Comparison of ENCODE assay signal across 10 cellular contexts in the genomic region with DNA sequence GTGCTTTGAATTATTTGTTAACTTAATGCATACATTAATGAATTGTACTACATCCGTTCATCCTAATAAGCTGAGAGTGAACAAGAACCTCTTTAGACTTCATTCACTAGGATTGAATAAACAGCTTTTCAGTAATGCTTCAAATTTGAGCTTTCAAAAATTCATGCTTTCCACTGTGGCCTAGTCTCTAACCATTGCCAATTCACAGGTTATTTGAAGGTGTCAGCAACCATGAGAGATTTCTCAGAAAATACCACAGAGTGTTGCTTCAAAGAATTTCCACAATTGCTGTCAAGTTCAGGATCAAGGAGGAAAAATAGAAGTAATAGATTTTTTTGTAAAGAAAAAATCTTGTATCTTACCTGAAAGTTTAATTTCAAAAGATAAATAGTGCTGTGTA.
A peak's percentile ranks its signal among the peaks of the same experiment; 100 is the strongest.
DNase-seq lines count a peak whose midpoint lies in the region; ATAC-seq and TF ChIP-seq lines count a peak whose summit lies in the region.
"Had no signal": no experiment of that assay in that cellular context is flagged by ENCODE, and none has a peak within 500 bp of the region (broad histone marks: within the 10 kb centered on the region; RNA-seq: fewer than 3 reads in every experiment).

No MANE protein-coding gene starts in this region.

- peaks cover 8% of the 10 kb centered on the region for H3K36me3 Mint-ChIP-seq in activated naive CD8-positive, alpha-beta T cell treated with anti-CD3 and anti-CD28 coated beads, Interleukin-2, amount 10 ng/mL, durations not matched to agents 7 days and 5 days
- peaks cover 20% of the 10 kb centered on the region for H3K36me3 Mint-ChIP-seq in activated naive CD8-positive, alpha-beta T cell treated with anti-CD3 and anti-CD28 coated beads for 36 hours
- H3K36me3 Mint-ChIP-seq in immature natural killer cell (peaks cover 0 to 15% (median 0%) of the 10 kb centered on the region in 3 donors), natural killer cell (no peaks in the 10 kb centered on the region)

- TF ChIP-seq CTCF in natural killer cell (IDR thresholded peaks at IDR 0.05): no peak

- H3K4me1 Mint-ChIP-seq in activated naive CD8-positive, alpha-beta T cell treated with anti-CD3 and anti-CD28 coated beads, Interleukin-2, amount 10 ng/mL, durations not matched to agents 7 days and 5 days: peaks cover 29% of the 10 kb centered on the region
- H3K4me1 Mint-ChIP-seq in activated naive CD8-positive, alpha-beta T cell treated with anti-CD3 and anti-CD28 coated beads for 36 hours: peaks cover 20% of the 10 kb centered on the region
- H3K4me1 Mint-ChIP-seq in immature natural killer cell: peaks cover 40 to 51% of the 10 kb centered on the region in 2 donors
- H3K4me1 Mint-ChIP-seq in natural killer cell: peaks cover 37 to 38% of the 10 kb centered on the region in 2 donors

- peak overlapping the region; percentile 31 for H3K27ac Mint-ChIP-seq in activated naive CD8-positive, alpha-beta T cell treated with anti-CD3 and anti-CD28 coated beads, Interleukin-2, amount 10 ng/mL, durations not matched to agents 7 days and 5 days
- no peak overlapping the region for H3K27ac Mint-ChIP-seq in activated naive CD8-positive, alpha-beta T cell treated with anti-CD3 and anti-CD28 coated beads for 36 hours
- H3K27ac Mint-ChIP-seq in immature natural killer cell: peak overlapping the region; percentile 68 to 89 (median 80)
- peak overlapping the region; percentile 59 to 81 for H3K27ac Mint-ChIP-seq in natural killer cell

- DNase-seq in activated naive CD8-positive, alpha-beta T cell treated with anti-CD3 and anti-CD28 coated beads, Interleukin-2, amount 10 ng/mL, durations not matched to agents 7 days and 5 days: no peak
- DNase-seq in activated naive CD8-positive, alpha-beta T cell treated with anti-CD3 and anti-CD28 coated beads for 36 hours: no peak
- DNase-seq in immature natural killer cell (peak in 2 of 3 donors; percentile 10 to 12), natural killer cell (no peak), NCI-H69 (lab: John Stamatoyannopoulos, UW) (no peak)
- no peak for DNase-seq in stimulated activated CD4-positive, alpha-beta T cell treated with anti-CD3 and anti-CD28 coated beads, Interleukin-2, amount 100 ng/mL, for 48 hours
- DNase-seq: ACHN; Caco-2; CD4-positive, alpha-beta T cell had no signal

- intact Hi-C loops in natural killer cell (cut with micrococcal nuclease): no loop called here

- no peaks in the 10 kb centered on the region for H3K27me3 Mint-ChIP-seq in activated naive CD8-positive, alpha-beta T cell treated with anti-CD3 and anti-CD28 coated beads, Interleukin-2, amount 10 ng/mL, durations not matched to agents 7 days and 5 days
- H3K27me3 Mint-ChIP-seq in activated naive CD8-positive, alpha-beta T cell treated with anti-CD3 and anti-CD28 coated beads for 36 hours: no peaks in the 10 kb centered on the region
- H3K27me3 Mint-ChIP-seq in immature natural killer cell (ENCODE audit: low read depth in 3 of 3) (no peaks in the 10 kb centered on the region), natural killer cell (ENCODE audit: low read depth in 2 of 2) (no peaks in the 10 kb centered on the region)
- H3K27me3 Mint-ChIP-seq: CD4-positive, alpha-beta T cell had no signal

- ATAC-seq in activated naive CD8-positive, alpha-beta T cell treated with anti-CD3 and anti-CD28 coated beads, Interleukin-2, amount 10 ng/mL, durations not matched to agents 7 days and 5 days (ENCODE audit: low read depth): peak; percentile 74
- ATAC-seq in natural killer cell (peak; percentile 31 to 72 (median 64)), HG02970 (IDR thresholded peaks at IDR 0.05; ENCODE audit: low FRiP score, unreplicated experiment) (no peak)

- POLR2A ChIA-PET in activated naive CD8-positive, alpha-beta T cell treated with anti-CD3 and anti-CD28 coated beads, Interleukin-2, amount 10 ng/mL, durations not matched to agents 7 days and 5 days (lab: Charles Lee): interaction anchor here (1.3 kb wide), 1 partner anchor 9 kb away, joined by 3 read pairs; no protein-coding TSS in a partner anchor

- peaks cover 3% of the 10 kb centered on the region for H3K9me3 Mint-ChIP-seq in activated naive CD8-positive, alpha-beta T cell treated with anti-CD3 and anti-CD28 coated beads, Interleukin-2, amount 10 ng/mL, durations not matched to agents 7 days and 5 days
- H3K9me3 Mint-ChIP-seq in activated naive CD8-positive, alpha-beta T cell treated with anti-CD3 and anti-CD28 coated beads for 36 hours: peaks cover 4% of the 10 kb centered on the region
- H3K9me3 Mint-ChIP-seq in immature natural killer cell (no peaks in the 10 kb centered on the region), natural killer cell (no peaks in the 10 kb centered on the region)
- H3K9me3 Mint-ChIP-seq: CD4-positive, alpha-beta T cell had no signal

- no peak overlapping the region for H3K4me3 Mint-ChIP-seq in activated naive CD8-positive, alpha-beta T cell treated with anti-CD3 and anti-CD28 coated beads, Interleukin-2, amount 10 ng/mL, durations not matched to agents 7 days and 5 days
- no peak overlapping the region for H3K4me3 Mint-ChIP-seq in activated naive CD8-positive, alpha-beta T cell treated with anti-CD3 and anti-CD28 coated beads for 36 hours
- H3K4me3 Mint-ChIP-seq in immature natural killer cell (peak overlapping the region; percentile 36 to 70 (median 54)), natural killer cell (peak overlapping the region; percentile 55)
- H3K4me3 Mint-ChIP-seq: CD4-positive, alpha-beta T cell had no signal

Comparison
In these comparisons a context has a peak if more than half of its experiments do, and no peak if none do; other contexts are left out.
1. DNase-seq: peak in immature natural killer cell (2 of 3); none in activated naive CD8-positive, alpha-beta T cell treated with anti-CD3 and anti-CD28 coated beads, Interleukin-2, amount 10 ng/mL, durations not matched to agents 7 days and 5 days (single experiment), activated naive CD8-positive, alpha-beta T cell treated with anti-CD3 and anti-CD28 coated beads for 36 hours (single experiment), natural killer cell (single experiment), stimulated activated CD4-positive, alpha-beta T cell treated with anti-CD3 and anti-CD28 coated beads, Interleukin-2, amount 100 ng/mL, for 48 hours (0 of 2) and NCI-H69 (single experiment).
2. H3K4me3 Mint-ChIP-seq: peak in immature natural killer cell (5 of 5) and natural killer cell (single experiment); none in activated naive CD8-positive, alpha-beta T cell treated with anti-CD3 and anti-CD28 coated beads, Interleukin-2, amount 10 ng/mL, durations not matched to agents 7 days and 5 days (single experiment) and activated naive CD8-positive, alpha-beta T cell treated with anti-CD3 and anti-CD28 coated beads for 36 hours (single experiment).